ENCODE assay signal across 1 cellular context in genomic region chr20:47665221-47665991, GRCh38.
TF ChIP-seq lines count a peak whose summit lies in the region.

No MANE protein-coding gene starts in this region.

TF ChIP-seq in K562, 482 proteins besides CTCF, POLR2A, EP300 and RAD21 (continued from another document):
- TF ChIP-seq E2F6 (IDR thresholded peaks at IDR 0.05; ENCODE audit: borderline replicate concordance in 1 of 2, extremely low read depth in 1 of 2, insufficient read depth in 1 of 2, insufficient read length in 1 of 2, low read depth in 1 of 2, low read length in 1 of 2, poor library complexity in 1 of 2, severe bottlenecking in 1 of 2) (peak in 1 of 2 experiments; percentile 61), ZBTB11 (CRISPR knock-in tag; IDR thresholded peaks at IDR 0.05) (peak in 1 of 3 experiments; percentile 42; a peak in 1 of 6 replicates), NCOA6 (IDR thresholded peaks at IDR 0.05) (no peak), NR0B1 (IDR thresholded peaks at IDR 0.05; ENCODE audit: partially characterized antibody) (no peak), SMAD4 (CRISPR knock-in tag; conservative IDR thresholded peaks at IDR 0.05) (no peak)
- TF ChIP-seq, protein P1, sequence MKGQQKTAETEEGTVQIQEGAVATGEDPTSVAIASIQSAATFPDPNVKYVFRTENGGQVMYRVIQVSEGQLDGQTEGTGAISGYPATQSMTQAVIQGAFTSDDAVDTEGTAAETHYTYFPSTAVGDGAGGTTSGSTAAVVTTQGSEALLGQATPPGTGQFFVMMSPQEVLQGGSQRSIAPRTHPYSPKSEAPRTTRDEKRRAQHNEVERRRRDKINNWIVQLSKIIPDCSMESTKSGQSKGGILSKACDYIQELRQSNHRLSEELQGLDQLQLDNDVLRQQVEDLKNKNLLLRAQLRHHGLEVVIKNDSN (CRISPR knock-in tag; IDR thresholded peaks at IDR 0.05) = peak; percentile 34; the same call in 1 of the 2 replicates
TF ChIP-seq in K562: peak in this region for 5.
